In genomic region chr19:34482380-34483250, GRCh38 we compare ENCODE assay signal across 9 cellular contexts. TPM values are rescaled to one million over a fixed set of nuclear protein-coding genes. Genes with fewer than 3 reads are reported as not detected.
DNase-seq lines count a peak whose midpoint lies in the region; ATAC-seq, FAIRE-seq and TF ChIP-seq lines count a peak whose summit lies in the region.
"Had no signal": no experiment of that assay in that cellular context is flagged by ENCODE, and none has a peak within 500 bp of the region (broad histone marks: within the 10 kb centered on the region; RNA-seq: fewer than 3 reads in every experiment).

No MANE protein-coding gene starts in this region.

- CTCF ChIA-PET in HEK293 (lab: Yijun Ruan, JAX): interaction anchor here (0.5 to 2.0 kb wide), 6 partner anchors 11 to 284 kb away, joined by 3 to 10 read pairs (median 4); no protein-coding TSS in a partner anchor

- peak overlapping the region; percentile 48 for H3K4me3 ChIP-seq in HEK293 (ENCODE audit: low read depth, low read length)
- peak overlapping the region; percentile 90 for H3K4me3 ChIP-seq in adipocyte (ENCODE audit: low read length)
- peak overlapping the region; percentile 68 for H3K4me3 ChIP-seq in iPS DF 6.9 (ENCODE audit: low read length)
- H3K4me3 ChIP-seq in skeletal muscle tissue (ENCODE audit: low read length in 3 of 3): peak overlapping the region; percentile 54 to 75 (median 73)

- POLR2A ChIA-PET in HEK293 (lab: Yijun Ruan, JAX): interaction anchor here (0.6 to 2.1 kb wide), 4 partner anchors 11 to 118 kb away, joined by 4 to 8 read pairs (median 5); partner anchors contain the start of genes GPI and UBA2

- WGBS in iPS DF 6.9 (ENCODE audit: insufficient coverage, insufficient read length): no CpG with 5 or more reads among the region's 72 CpGs

- H3K27ac ChIP-seq in HEK293 (ENCODE audit: extremely low read depth, low read depth, low read length) (peak overlapping the region; percentile 82; the same call in 1 of the 2 replicates), iPS DF 6.9 (ENCODE audit: low read length) (no peak overlapping the region), skeletal muscle tissue (ENCODE audit: low read depth, low read length) (no peak overlapping the region)
- H3K27ac ChIP-seq: KMS-11 had no signal

- FAIRE-seq in GM12891 (lab: Jason Lieb, UNC): no peak

- peaks cover 10% of the 10 kb centered on the region; the same call in 1 of the 2 replicates for H3K4me1 ChIP-seq in HEK293 (ENCODE audit: control insufficient read depth, insufficient read depth, low read length)
- peaks cover 3% of the 10 kb centered on the region for H3K4me1 ChIP-seq in adipocyte (ENCODE audit: control insufficient read depth, insufficient read depth, low read length)
- H3K4me1 ChIP-seq in iPS DF 6.9 (ENCODE audit: control insufficient read depth, insufficient read depth, low read length): peaks cover 8% of the 10 kb centered on the region
- H3K4me1 ChIP-seq in skeletal muscle tissue (ENCODE audit: control insufficient read depth in 3 of 3, insufficient read depth in 3 of 3, low read length in 3 of 3): peaks cover 9 to 15% (median 12%) of the 10 kb centered on the region in 3 donors

- TF ChIP-seq CTCF in HEK293 (tag by site-specific recombination; IDR thresholded peaks at IDR 0.05): peak; percentile 31; the same call in 1 of the 2 replicates

- peak overlapping the region; percentile 85 for H3K9ac ChIP-seq in adipocyte (ENCODE audit: low read length)
- peak overlapping the region; percentile 34 to 77 (median 74) for H3K9ac ChIP-seq in skeletal muscle tissue (ENCODE audit: low read depth in 1 of 3, low read length in 3 of 3)
- H3K9ac ChIP-seq: KMS-11 had no signal

- no peaks in the 10 kb centered on the region for H3K9me3 ChIP-seq in HEK293 (ENCODE audit: control insufficient read depth, insufficient read depth, low read depth, low read length)
- H3K9me3 ChIP-seq in adipocyte (ENCODE audit: control insufficient read depth, low read length): no peaks in the 10 kb centered on the region
- H3K9me3 ChIP-seq in iPS DF 6.9 (ENCODE audit: control insufficient read depth, insufficient read depth, low read length): no peaks in the 10 kb centered on the region
- H3K9me3 ChIP-seq in skeletal muscle tissue (ENCODE audit: control insufficient read depth in 3 of 3, low read length in 3 of 3): no peaks in the 10 kb centered on the region

- H3K27me3 ChIP-seq in adipocyte (replicated peaks; ENCODE audit: control insufficient read depth, insufficient read depth, low read length): no peaks in the 10 kb centered on the region
- H3K27me3 ChIP-seq in iPS DF 6.9 (ENCODE audit: control insufficient read depth, insufficient read depth, low read length): no peaks in the 10 kb centered on the region; the same call in 1 of the 2 replicates
- H3K27me3 ChIP-seq in skeletal muscle tissue (ENCODE audit: control insufficient read depth in 3 of 3, insufficient read depth in 3 of 3, low read length in 3 of 3): peaks cover 0 to 20% (median 7%) of the 10 kb centered on the region in 3 donors

- ATAC-seq in HG03025 (IDR thresholded peaks at IDR 0.05; ENCODE audit: low FRiP score, unreplicated experiment): no peak

- H3K36me3 ChIP-seq in HEK293 (ENCODE audit: control insufficient read depth in 2 of 2, insufficient read depth in 1 of 2, low read length in 2 of 2) (no peaks in the 10 kb centered on the region; a peak in 1 of 3 replicates), adipocyte (ENCODE audit: control insufficient read depth, insufficient read depth, low read length, severe bottlenecking) (no peaks in the 10 kb centered on the region), iPS DF 6.9 (ENCODE audit: control insufficient read depth, insufficient read depth, low read length) (no peaks in the 10 kb centered on the region), skeletal muscle tissue (ENCODE audit: control insufficient read depth in 3 of 3, insufficient read depth in 3 of 3, low read length in 3 of 3) (no peaks in the 10 kb centered on the region)

- no peak for TF ChIP-seq POLR2A in GM12891 (IDR thresholded peaks at IDR 0.05; ENCODE audit: low read depth, low read length)

- DNase-seq in adipocyte (ENCODE audit: low read depth) (peak; percentile 72), iPS DF 6.9 (ENCODE audit: low read depth, low spot score) (no peak), NCI-H2171 treated with DMSO at 0.1 percent for 48 hours (lab: John Stamatoyannopoulos, UW) (no peak), GM12891 (ENCODE audit: insufficient read length, low spot score) (no peak), RKO (ENCODE audit: low spot score) (no peak)

TF ChIP-seq in HEK293, 187 proteins besides CTCF, POLR2A, EP300 and RAD21 (continues in another document):
- TF ChIP-seq KLF9 (tag by site-specific recombination; IDR thresholded peaks at IDR 0.05; ENCODE audit: low read depth) (no peak), ZNF311 (tag by site-specific recombination; IDR thresholded peaks at IDR 0.05; ENCODE audit: borderline replicate concordance) (no peak), ZNF248 (tag by site-specific recombination; IDR thresholded peaks at IDR 0.05) (no peak), ZNF600 (tag by site-specific recombination; IDR thresholded peaks at IDR 0.05) (peak; percentile 72), ZFP3 (tag by site-specific recombination; IDR thresholded peaks at IDR 0.05; ENCODE audit: low read depth) (no peak), ZBTB1 (tag by site-specific recombination; IDR thresholded peaks at IDR 0.05) (peak; percentile 23; the same call in 1 of the 2 replicates), ZNF629 (tag by site-specific recombination; IDR thresholded peaks at IDR 0.05) (no peak), GLI2 (tag by site-specific recombination; IDR thresholded peaks at IDR 0.05; ENCODE audit: borderline replicate concordance, low read depth) (no peak), SP3 (tag by site-specific recombination; IDR thresholded peaks at IDR 0.05) (no peak), ZEB2 (tag by site-specific recombination; IDR thresholded peaks at IDR 0.05) (peak; percentile 77), ZNF48 (tag by site-specific recombination; IDR thresholded peaks at IDR 0.05) (no peak), ZNF513 (tag by site-specific recombination; IDR thresholded peaks at IDR 0.05) (no peak), ZNF623 (tag by site-specific recombination; IDR thresholded peaks at IDR 0.05) (no peak), ZSCAN16 (tag by site-specific recombination; IDR thresholded peaks at IDR 0.05) (no peak)

TF ChIP-seq in GM12891, 5 proteins besides CTCF, POLR2A, EP300 and RAD21:
- no peak for TF ChIP-seq POU2F2 (IDR thresholded peaks at IDR 0.05; ENCODE audit: low read depth, low read length)
- no peak for TF ChIP-seq POLR2AphosphoS5 (IDR thresholded peaks at IDR 0.05; ENCODE audit: low read depth, low read length)
- no peak for TF ChIP-seq SPI1 (IDR thresholded peaks at IDR 0.05; ENCODE audit: low read depth, low read length)
- no peak for TF ChIP-seq PAX5 (IDR thresholded peaks at IDR 0.05; ENCODE audit: insufficient read depth, low read length, severe bottlenecking)

RNA-seq across cellular contexts. Expression of gene WTIP, which starts 1.1 kb away (rescaled TPM):
- 12.0 TPM for total RNA-seq in skeletal muscle tissue
- 0.33 TPM for polyA plus RNA-seq in GM12891 (2012; ENCODE audit: low read depth, missing spikeins)

RNA-seq across cellular contexts. Expression of gene UBA2, which starts 54.4 kb away (rescaled TPM):
- 121 TPM for total RNA-seq in skeletal muscle tissue
- polyA plus RNA-seq in GM12891 (2012; ENCODE audit: low read depth, missing spikeins): 75.2 TPM
